Comparison of ENCODE assay signal across 9 cellular contexts in the genomic region with DNA sequence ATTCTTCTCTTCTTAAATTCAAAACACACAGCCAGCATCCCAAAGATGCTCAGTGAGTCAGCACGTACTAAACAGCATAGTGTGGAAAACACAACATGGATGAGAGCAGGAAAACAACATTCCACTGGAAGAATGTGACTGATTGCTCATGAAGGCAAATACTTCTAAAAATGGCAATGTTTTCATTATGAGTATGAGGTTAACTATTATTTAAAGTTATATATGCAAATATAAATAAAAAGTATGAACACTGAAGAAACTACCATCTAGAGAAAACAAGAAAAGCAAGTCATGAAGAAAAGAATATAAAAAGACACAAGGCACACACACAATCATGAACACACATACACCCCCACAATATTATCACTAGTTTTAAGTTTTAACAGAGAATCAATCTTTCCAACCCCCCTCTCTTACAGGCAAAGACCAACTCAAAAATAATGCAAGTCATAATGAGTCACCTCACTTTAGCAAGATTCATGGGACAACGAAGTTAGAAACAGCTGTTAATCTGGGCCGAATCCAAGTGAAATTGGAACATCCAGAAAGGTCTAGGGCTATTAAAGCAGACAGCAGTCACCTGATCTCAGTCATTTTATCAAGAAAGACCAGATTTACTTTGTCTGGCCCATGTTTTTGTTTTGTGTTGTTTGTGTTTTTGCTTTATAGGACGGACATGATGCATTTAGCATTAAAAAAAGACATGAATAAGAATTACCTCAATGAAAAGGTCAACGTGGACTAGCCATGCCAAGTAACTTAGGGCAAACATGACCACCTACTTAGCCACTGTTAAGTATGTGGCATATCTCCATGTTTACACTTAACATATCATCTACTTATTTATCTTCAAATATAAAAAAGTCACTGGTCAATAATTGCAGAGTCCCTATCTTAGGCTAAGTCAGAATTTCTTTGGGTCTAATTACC. TPM values are rescaled to one million over a fixed set of nuclear protein-coding genes. Genes with fewer than 3 reads are reported as not detected.
DNase-seq lines count a peak whose midpoint lies in the region; ATAC-seq, FAIRE-seq and TF ChIP-seq lines count a peak whose summit lies in the region.
"Had no signal": no experiment of that assay in that cellular context is flagged by ENCODE, and none has a peak within 500 bp of the region (broad histone marks: within the 10 kb centered on the region; RNA-seq: fewer than 3 reads in every experiment).

No MANE protein-coding gene starts in this region.

- H3K79me2 ChIP-seq in GM12878 (ENCODE audit: control insufficient read depth, insufficient read depth, low read length) = peaks cover 5% of the 10 kb centered on the region
- peaks cover 4% of the 10 kb centered on the region for H3K79me2 ChIP-seq in keratinocyte (ENCODE audit: control insufficient read depth, insufficient read depth, low read length)
- 0 out of 2 replicates have a peak, but pooled peaks cover 4% of the 10 kb centered on the region for H3K79me2 ChIP-seq in MM.1S (ENCODE audit: low read length)

- peaks cover 0 to 1% (median 0%) of the 10 kb centered on the region in 3 donors for H3K27me3 Mint-ChIP-seq in immature natural killer cell (ENCODE audit: low read depth in 3 of 3)
- H3K27me3 Mint-ChIP-seq: naive thymus-derived CD4-positive, alpha-beta T cell had no signal

- no peak overlapping the region for H3K27ac Mint-ChIP-seq in immature natural killer cell
- H3K27ac Mint-ChIP-seq: naive thymus-derived CD4-positive, alpha-beta T cell had no signal

- TF ChIP-seq POLR2A in GM12878 (IDR thresholded peaks at IDR 0.05; ENCODE audit: low read depth, low read length) = no peak

- H3F3A ChIP-seq in MM.1S (ENCODE audit: insufficient read depth, low read length) = no peaks in the 10 kb centered on the region

- peaks cover 0 to 7% (median 5%) of the 10 kb centered on the region in 3 donors for H3K36me3 Mint-ChIP-seq in immature natural killer cell

- RAD21 ChIA-PET in GM12878 (lab: Charles Lee; ENCODE audit: unreplicated experiment) = no interaction called here

- FAIRE-seq in GM12878 (lab: Jason Lieb, UNC) (peak; percentile 23), keratinocyte (lab: Jason Lieb, UNC) (peak; percentile 67)

- H3K27me3 ChIP-seq in HUES6 (ENCODE audit: control insufficient read depth, insufficient read depth, low read length) (no peaks in the 10 kb centered on the region), GM12878 (replicated peaks in 1 of 2; ENCODE audit: control insufficient read depth in 2 of 2, insufficient read depth in 2 of 2, low read length in 1 of 2) (no peaks in the 10 kb centered on the region), keratinocyte (ENCODE audit: control insufficient read depth, extremely low read depth, insufficient read depth, low read length) (no peaks in the 10 kb centered on the region), tibial artery (no peaks in the 10 kb centered on the region), MM.1S (replicated peaks; ENCODE audit: insufficient read depth, low read length) (no peaks in the 10 kb centered on the region)

- CTCF ChIA-PET in GM12878 (lab: Yijun Ruan, JAX) = interaction anchor here (0.6 to 2.3 kb wide), 2 partner anchors 9 to 13 kb away, joined by 4 to 10 read pairs; no protein-coding TSS in a partner anchor

- no peaks in the 10 kb centered on the region for H4K20me1 ChIP-seq in GM12878 (ENCODE audit: control insufficient read depth, insufficient read depth)
- H4K20me1 ChIP-seq in keratinocyte (ENCODE audit: control insufficient read depth, extremely low read depth, insufficient read depth, low read length) = no peaks in the 10 kb centered on the region
- H4K20me1 ChIP-seq in MM.1S (ENCODE audit: insufficient read depth, low read length) = no peaks in the 10 kb centered on the region

- POLR2A ChIA-PET in GM12878 (lab: Charles Lee) = no interaction called here

- no peaks in the 10 kb centered on the region for H3K9me2 ChIP-seq in MM.1S (replicated peaks; ENCODE audit: insufficient read depth, low read length)

- WGBS in GM12878 (ENCODE audit: insufficient coverage, insufficient replicate concordance, low lambda C conversion rate, missing lambda C conversion rate) = 85% methylated on average over 5 of the region's 5 CpGs

- BruUV-seq in GM12878 (replicated peaks; lab: Mats Ljungman, UMichigan) = no TSS peak

- H3K4me2 ChIP-seq in GM12878 (ENCODE audit: control insufficient read depth, insufficient read depth) = no peak overlapping the region
- peak overlapping the region; percentile 78 for H3K4me2 ChIP-seq in keratinocyte (ENCODE audit: control insufficient read depth, extremely low read depth, insufficient read depth, low read depth, low read length)
- H3K4me2 ChIP-seq in MM.1S (ENCODE audit: low read depth, low read length) = no peak overlapping the region

- no peaks in the 10 kb centered on the region for H3K9me3 ChIP-seq in HUES6 (ENCODE audit: control insufficient read depth, insufficient read depth, low read depth, low read length)
- H3K9me3 ChIP-seq in GM12878 (replicated peaks; ENCODE audit: control insufficient read depth, insufficient read depth, low read length) = no peaks in the 10 kb centered on the region; the same call in 1 of the 3 replicates
- H3K9me3 ChIP-seq in keratinocyte (ENCODE audit: control insufficient read depth, low read depth, low read length) = no peaks in the 10 kb centered on the region
- H3K9me3 ChIP-seq in tibial artery = no peaks in the 10 kb centered on the region
- H3K9me3 ChIP-seq in MM.1S (replicated peaks; ENCODE audit: insufficient read depth, low read length) = no peaks in the 10 kb centered on the region

- no peak overlapping the region for H3K4me3 Mint-ChIP-seq in immature natural killer cell
- H3K4me3 Mint-ChIP-seq: naive thymus-derived CD4-positive, alpha-beta T cell had no signal

- H3K4me1 Mint-ChIP-seq in immature natural killer cell = peaks cover 12 to 15% of the 10 kb centered on the region in 2 donors

- H3K9ac ChIP-seq in HUES6 (ENCODE audit: low read length) (no peak overlapping the region), GM12878 (ENCODE audit: control insufficient read depth, insufficient read depth, low read length) (no peak overlapping the region), keratinocyte (ENCODE audit: control insufficient read depth, extremely low read depth, insufficient read depth, low read length) (peak overlapping the region; percentile 56), MM.1S (ENCODE audit: low read length) (no peak overlapping the region)

- no peak for TF ChIP-seq CTCF in GM12878 (IDR thresholded peaks at IDR 0.05 in 2 of 3, conservative IDR thresholded peaks at IDR 0.05 in 1 of 3; ENCODE audit: control insufficient read depth in 2 of 3, extremely low read depth in 1 of 3, insufficient read depth in 1 of 3, low read depth in 3 of 3, low read length in 3 of 3)
- TF ChIP-seq CTCF in keratinocyte (optimal IDR thresholded peaks at IDR 0.05 in 1 of 3, IDR thresholded peaks at IDR 0.05 in 1 of 3, conservative IDR thresholded peaks at IDR 0.05 in 1 of 3; ENCODE audit: extremely low read depth in 1 of 3, insufficient read depth in 2 of 3, low read length in 3 of 3) = no peak
- no peak for TF ChIP-seq CTCF in tibial artery (IDR thresholded peaks at IDR 0.05)
- TF ChIP-seq CTCF in MM.1S (IDR thresholded peaks at IDR 0.05; ENCODE audit: low read length) = no peak

- intact Hi-C loops in GM12878 (cut with micrococcal nuclease; ENCODE audit: unreplicated experiment) (no loop called here), tibial artery (cut with DNase I; ENCODE audit: low total_unique reads) (no loop called here)

- H2AFZ ChIP-seq in GM12878 (ENCODE audit: control insufficient read depth, low read depth, low read length) = no peak overlapping the region
- peak overlapping the region; percentile 51 for H2AFZ ChIP-seq in keratinocyte (ENCODE audit: control insufficient read depth, low read length)
- H2AFZ ChIP-seq in MM.1S (ENCODE audit: low read length) = no peak overlapping the region

- dilution Hi-C loops in keratinocyte (cut with MboI; ENCODE audit: extremely low pct_ligation_motif_present, low sequenced_read_pairs) = no loop called here

- TF ChIP-seq RAD21 in GM12878 (IDR thresholded peaks at IDR 0.05; ENCODE audit: insufficient read depth, low read depth, low read length) = no peak

- peaks cover 13% of the 10 kb centered on the region for H3K4me1 ChIP-seq in HUES6 (ENCODE audit: control insufficient read depth, insufficient read depth, low read length)
- H3K4me1 ChIP-seq in GM12878 (ENCODE audit: control insufficient read depth, insufficient read depth, low read length) = 0 out of 2 replicates have a peak, but pooled peaks cover 2% of the 10 kb centered on the region
- H3K4me1 ChIP-seq in keratinocyte (ENCODE audit: control insufficient read depth, extremely low read depth, insufficient read depth, low read length) = peaks cover 35% of the 10 kb centered on the region
- peaks cover 0 to 80% (median 23%) of the 10 kb centered on the region in 4 donors for H3K4me1 ChIP-seq in tibial artery
- no peaks in the 10 kb centered on the region for H3K4me1 ChIP-seq in MM.1S (ENCODE audit: low read length)

- SMC1A ChIA-PET in GM12878 (lab: Charles Lee; ENCODE audit: uncharacterized antibody, unreplicated experiment) = interaction anchor here (1.2 to 4.9 kb wide), 3 partner anchors 10 to 19 kb away, joined by 4 to 18 read pairs (median 16); no protein-coding TSS in a partner anchor

- H3K27ac ChIP-seq in HUES6 (ENCODE audit: low read depth, low read length) = peak overlapping the region; percentile 9; the same call in 1 of the 2 replicates
- no peak overlapping the region for H3K27ac ChIP-seq in GM12878 (ENCODE audit: control insufficient read depth, insufficient read depth)
- H3K27ac ChIP-seq in keratinocyte (ENCODE audit: control insufficient read depth, insufficient read depth, low read length) = peak overlapping the region; percentile 93
- H3K27ac ChIP-seq in tibial artery = peak overlapping the region; percentile 78 to 87
- H3K27ac ChIP-seq in MM.1S (ENCODE audit: low read length) = no peak overlapping the region

- in situ Hi-C loops in GM12878 (cut with MboI) = no loop called here

- H3K9me3 Mint-ChIP-seq in immature natural killer cell = no peaks in the 10 kb centered on the region
- H3K9me3 Mint-ChIP-seq: naive thymus-derived CD4-positive, alpha-beta T cell had no signal

- H3K4me3 ChIP-seq in HUES6 (ENCODE audit: low read depth, low read length) (no peak overlapping the region), GM12878 (no peak overlapping the region), keratinocyte (ENCODE audit: control insufficient read depth in 2 of 3, extremely low read depth in 1 of 3, insufficient read depth in 2 of 3, low read depth in 1 of 3, low read length in 3 of 3) (peak overlapping the region in 2 of 3 experiments; percentile 35 to 42), tibial artery (no peak overlapping the region), MM.1S (ENCODE audit: low read length) (no peak overlapping the region)

- TF ChIP-seq EP300 in GM12878 (IDR thresholded peaks at IDR 0.05; ENCODE audit: borderline replicate concordance in 1 of 2, control insufficient read depth in 1 of 2, low read depth in 2 of 2, low read length in 2 of 2) = no peak

- no peaks in the 10 kb centered on the region for H3K9me1 ChIP-seq in keratinocyte (ENCODE audit: control insufficient read depth, extremely low read depth, insufficient read depth, low read length)

- H3K36me3 ChIP-seq in HUES6 (ENCODE audit: control insufficient read depth, insufficient read depth, low read length) (no peaks in the 10 kb centered on the region), GM12878 (ENCODE audit: control insufficient read depth in 2 of 2, insufficient read depth in 2 of 2, low read length in 1 of 2) (peaks cover 0 to 6% of the 10 kb centered on the region in 2 experiments; a peak in 1 of 4 replicates), keratinocyte (ENCODE audit: control insufficient read depth in 2 of 2, extremely low read depth in 1 of 2, insufficient read depth in 2 of 2, low read length in 2 of 2) (no peaks in the 10 kb centered on the region), tibial artery (no peaks in the 10 kb centered on the region), MM.1S (replicated peaks; ENCODE audit: insufficient read depth, low read length) (no peaks in the 10 kb centered on the region; the same call in 1 of the 2 replicates)

- no peak for DNase-seq in GM12878 (ENCODE audit: low read depth, low spot score)
- DNase-seq in keratinocyte (ENCODE audit: low read depth, low spot score) = peak; percentile 61
- peak in 1 of 2 donors; percentile 59 for DNase-seq in tibial artery
- no peak for DNase-seq in MM.1S
- no peak for DNase-seq in immature natural killer cell
- DNase-seq: naive thymus-derived CD4-positive, alpha-beta T cell had no signal

- no peak for ATAC-seq in GM12878
- no peak for ATAC-seq in GM18907 (IDR thresholded peaks at IDR 0.05; ENCODE audit: unreplicated experiment)
- ATAC-seq in HG03159 (IDR thresholded peaks at IDR 0.05; ENCODE audit: unreplicated experiment) = no peak
- ATAC-seq: naive thymus-derived CD4-positive, alpha-beta T cell had no signal

RNA-seq across cellular contexts. Expression of a gene that starts 18.1 kb away (rescaled TPM):
- total RNA-seq in GM12878 (2013; cell fraction: nucleolus; rRNA removed) = 223 and 227 TPM in 2 replicates
- total RNA-seq in GM12878 (2014; rRNA removed) (32.4 and 36.5 TPM in 2 replicates), GM12878 (2014; rRNA removed; fragmentation: Illumina TruSeq; extraction: Trizol) (50.6 and 51.0 TPM in 2 replicates), GM12878 (2021) (42.4 and 43.1 TPM in 2 replicates)
- 32.0 TPM for polyA plus RNA-seq in GM12878 (2011; ENCODE audit: low read depth)
- polyA plus RNA-seq in GM12878 (2011; rRNA removed) (59.5 and 88.2 TPM in 2 replicates), GM12878 (2014; fragmentation: Illumina TruSeq; extraction: Trizol) (40.0 and 49.0 TPM in 2 replicates), GM12878 (2014; fragmentation: Nextera tagmentation; extraction: Ambion mirVana) (10 to 100 TPM; 21.4 to 21.8 TPM), GM12878 (2014; rRNA removed) (23.5 and 25.6 TPM in 2 replicates), GM12878 (2016; fragmentation: Nextera tagmentation; extraction: Ambion mirVana) (10 to 100 TPM; 58.0 to 62.2 TPM), keratinocyte (19.4 to 30.2 TPM (median 20.5 TPM) in 3 replicates), immature natural killer cell (10 to 100 TPM; 12.9 to 21.7 (median 16.2) TPM)
- 21.0 and 27.0 TPM in 2 replicates for polyA plus RNA-seq in GM12878 (2011; cell fraction: cytosol; rRNA removed)
- 32.3 and 34.5 TPM in 2 replicates for polyA plus RNA-seq in GM12878 (2011; cell fraction: nucleus; rRNA removed)
- 35.4 and 54.7 TPM in 2 replicates for polyA plus RNA-seq in GM12878 (2012)
- polyA minus RNA-seq in GM12878 (2011; rRNA and poly(A)+ RNA removed) = 72.0 and 82.2 TPM in 2 replicates
- polyA minus RNA-seq in GM12878 (2011; cell fraction: cytosol; rRNA and poly(A)+ RNA removed) = 19.9 and 22.7 TPM in 2 replicates
- 87.9 and 109 TPM in 2 replicates for polyA minus RNA-seq in GM12878 (2011; cell fraction: nucleus; rRNA and poly(A)+ RNA removed)
- 25.1 TPM for polyA plus RNA-seq in keratinocyte (2011; ENCODE audit: low read depth)
- 16.7 and 33.5 TPM in 2 replicates for polyA plus RNA-seq in keratinocyte (2011; cell fraction: cytosol; rRNA removed)
- 18.6 and 27.7 TPM in 2 replicates for polyA plus RNA-seq in keratinocyte (2011; cell fraction: nucleus; rRNA removed)
- 21.4 and 35.7 TPM in 2 replicates for polyA plus RNA-seq in keratinocyte (2012; ENCODE audit: low replicate concordance)
- 8.4 to 44.1 TPM (median 23.9 TPM) in 3 replicates for polyA minus RNA-seq in keratinocyte
- 15.7 TPM for polyA minus RNA-seq in keratinocyte (2011; cell fraction: cytosol; rRNA and poly(A)+ RNA removed)
- polyA minus RNA-seq in keratinocyte (2011; cell fraction: nucleus; rRNA and poly(A)+ RNA removed) = 30.5 and 44.7 TPM in 2 replicates

Comparison
In these comparisons a context has a peak if more than half of its experiments do, and no peak if none do; other contexts are left out.
1. H3K27ac ChIP-seq: peak in HUES6 (single experiment), keratinocyte (single experiment) and tibial artery (2 of 2); none in GM12878 (single experiment) and MM.1S (single experiment).
2. H3K4me3 ChIP-seq: peak in keratinocyte (2 of 3); none in HUES6 (single experiment), GM12878 (single experiment), tibial artery (0 of 2) and MM.1S (single experiment).